ENCODE assay signal across 24 cellular contexts in genomic region chr2:24203029-24203786, GRCh38. TPM values are rescaled to one million over a fixed set of nuclear protein-coding genes. Genes with fewer than 3 reads are reported as not detected.
DNase-seq lines count a peak whose midpoint lies in the region; ATAC-seq, FAIRE-seq and TF ChIP-seq lines count a peak whose summit lies in the region.
"Had no signal": no experiment of that assay in that cellular context is flagged by ENCODE, and none has a peak within 500 bp of the region (broad histone marks: within the 10 kb centered on the region; RNA-seq: fewer than 3 reads in every experiment).

No MANE protein-coding gene starts in this region.

- H3K79me2 ChIP-seq in mammary epithelial cell (ENCODE audit: insufficient read depth, low read length) = no peaks in the 10 kb centered on the region

- H3K36me3 ChIP-seq in mammary epithelial cell (ENCODE audit: insufficient read depth, low read length) = no peaks in the 10 kb centered on the region

- FAIRE-seq in urothelium cell line (lab: Jason Lieb, UNC) = peak; percentile 17
- FAIRE-seq: GM12892, RCC 7860 had no signal

- no peak overlapping the region for H3K4me3 ChIP-seq in mammary epithelial cell (replicated peaks in 1 of 3; ENCODE audit: insufficient read depth in 1 of 3, low read depth in 2 of 3, low read length in 3 of 3)

- BruUV-seq in mammary epithelial cell (replicated peaks; lab: Mats Ljungman, UMichigan) (TSS peak; percentile 57), Calu3 (replicated peaks; lab: Mats Ljungman, UMichigan) (no TSS peak)

- H3K4me3 Mint-ChIP-seq in stimulated activated naive CD8-positive, alpha-beta T cell treated with anti-CD3 and anti-CD28 coated beads, Interleukin-15, Interleukin-2, amounts not matched to agents 100 ng/mL and 50 ng/mL, for 24 hours = no peak overlapping the region
- no peak overlapping the region for H3K4me3 Mint-ChIP-seq in stimulated activated naive CD8-positive, alpha-beta T cell treated with anti-CD3 and anti-CD28 coated beads, Interleukin-15, amount 100 ng/mL, for 72 hours
- no peak overlapping the region for H3K4me3 Mint-ChIP-seq in Calu3 (ENCODE audit: low read depth, unreplicated experiment)

- peaks cover 41% of the 10 kb centered on the region for H3K36me3 Mint-ChIP-seq in stimulated activated naive CD8-positive, alpha-beta T cell treated with anti-CD3 and anti-CD28 coated beads, Interleukin-15, Interleukin-2, amounts not matched to agents 100 ng/mL and 50 ng/mL, for 24 hours (ENCODE audit: low read depth)
- H3K36me3 Mint-ChIP-seq in Calu3 (ENCODE audit: insufficient read depth, unreplicated experiment) = peaks cover 7% of the 10 kb centered on the region

- TF ChIP-seq CTCF in mammary epithelial cell (conservative IDR thresholded peaks at IDR 0.05 in 1 of 2, IDR thresholded peaks at IDR 0.05 in 1 of 2; ENCODE audit: extremely low read depth in 1 of 2, insufficient read depth in 1 of 2, low read depth in 1 of 2, low read length in 2 of 2) = no peak
- TF ChIP-seq CTCF in Calu3 (IDR thresholded peaks at IDR 0.05; ENCODE audit: unreplicated experiment) = no peak

- dilution Hi-C loops in mammary epithelial cell (cut with HindIII; ENCODE audit: low sequenced_read_pairs) = no loop called here

- H3K9me3 Mint-ChIP-seq in stimulated activated naive CD8-positive, alpha-beta T cell treated with anti-CD3 and anti-CD28 coated beads, Interleukin-15, Interleukin-2, amounts not matched to agents 100 ng/mL and 50 ng/mL, for 24 hours = peaks cover 6% of the 10 kb centered on the region
- H3K9me3 Mint-ChIP-seq in stimulated activated naive CD8-positive, alpha-beta T cell treated with anti-CD3 and anti-CD28 coated beads, Interleukin-15, amount 100 ng/mL, for 72 hours = peaks cover 0 to 8% of the 10 kb centered on the region in 2 donors
- H3K9me3 Mint-ChIP-seq in Calu3 (ENCODE audit: low read depth, unreplicated experiment) = no peaks in the 10 kb centered on the region

- 85% methylated on average over 16 of the region's 19 CpGs for WGBS in mammary epithelial cell (ENCODE audit: low coverage, missing lambda C conversion rate)

- H3K27ac Mint-ChIP-seq in stimulated activated naive CD8-positive, alpha-beta T cell treated with anti-CD3 and anti-CD28 coated beads, Interleukin-15, Interleukin-2, amounts not matched to agents 100 ng/mL and 50 ng/mL, for 24 hours = peak overlapping the region; percentile 12
- peak overlapping the region in 1 of 2 donors; percentile 49 for H3K27ac Mint-ChIP-seq in stimulated activated naive CD8-positive, alpha-beta T cell treated with anti-CD3 and anti-CD28 coated beads, Interleukin-15, amount 100 ng/mL, for 72 hours
- no peak overlapping the region for H3K27ac Mint-ChIP-seq in Calu3 (ENCODE audit: unreplicated experiment)

- no peak overlapping the region for H3K4me2 ChIP-seq in mammary epithelial cell (ENCODE audit: insufficient read depth, low read depth, low read length)
- H3K4me2 ChIP-seq: SK-N-SH had no signal

- H3K9ac ChIP-seq in mammary epithelial cell (ENCODE audit: insufficient read depth, low read length) = no peak overlapping the region
- H3K9ac ChIP-seq: SK-N-SH had no signal

- H4K20me1 ChIP-seq in mammary epithelial cell (ENCODE audit: insufficient read depth, low read length) = no peaks in the 10 kb centered on the region

- H3K27me3 Mint-ChIP-seq in stimulated activated naive CD8-positive, alpha-beta T cell treated with anti-CD3 and anti-CD28 coated beads, Interleukin-15, Interleukin-2, amounts not matched to agents 100 ng/mL and 50 ng/mL, for 24 hours = no peaks in the 10 kb centered on the region
- H3K27me3 Mint-ChIP-seq in stimulated activated naive CD8-positive, alpha-beta T cell treated with anti-CD3 and anti-CD28 coated beads, Interleukin-15, amount 100 ng/mL, for 72 hours = no peaks in the 10 kb centered on the region
- H3K27me3 Mint-ChIP-seq in Calu3 (ENCODE audit: unreplicated experiment) = no peaks in the 10 kb centered on the region

- no peak for DNase-seq in stimulated activated naive CD8-positive, alpha-beta T cell treated with anti-CD3 and anti-CD28 coated beads, Interleukin-15, amount 100 ng/mL, for 72 hours
- no peak for DNase-seq in mammary epithelial cell
- peak; percentile 53 for DNase-seq in islet precursor cell
- DNase-seq in urothelium cell line (ENCODE audit: low spot score) = no peak
- no peak for DNase-seq in NCI-H2029 treated with DMSO at 0.1 percent for 48 hours (lab: John Stamatoyannopoulos, UW)
- no peak for DNase-seq in Calu3
- DNase-seq: DMS 273 treated with DMSO at 0.1 percent for 48 hours, GF-D8, IMR-90, Kasumi-1, NCI-H1105, NCI-H187, NCI-H446, NCI-H82, Right ventricle myocardium superior, SK-N-SH had no signal

- ATAC-seq in stimulated activated naive CD8-positive, alpha-beta T cell treated with anti-CD3 and anti-CD28 coated beads, Interleukin-15, amount 100 ng/mL, for 72 hours = no peak
- ATAC-seq in GM18870 (IDR thresholded peaks at IDR 0.05; ENCODE audit: unreplicated experiment) = no peak

- CTCF ChIA-PET in mammary epithelial cell (lab: Charles Lee; ENCODE audit: low non-redundant PET) = no interaction called here
- CTCF ChIA-PET in Calu3 (lab: Charles Lee) = no interaction called here

- in situ Hi-C loops in mammary epithelial cell (cut with MboI; ENCODE audit: low sequenced_read_pairs in 2 of 2) = no loop called here

- H3K9me3 ChIP-seq in mammary epithelial cell (replicated peaks; ENCODE audit: insufficient read depth, low read length) = no peaks in the 10 kb centered on the region
- H3K9me3 ChIP-seq: SK-N-SH had no signal

- no peaks in the 10 kb centered on the region for H3K27me3 ChIP-seq in mammary epithelial cell (ENCODE audit: insufficient read depth, low read length)

- no peaks in the 10 kb centered on the region for H3K4me1 Mint-ChIP-seq in stimulated activated naive CD8-positive, alpha-beta T cell treated with anti-CD3 and anti-CD28 coated beads, Interleukin-15, Interleukin-2, amounts not matched to agents 100 ng/mL and 50 ng/mL, for 24 hours (ENCODE audit: low read depth)
- H3K4me1 Mint-ChIP-seq in stimulated activated naive CD8-positive, alpha-beta T cell treated with anti-CD3 and anti-CD28 coated beads, Interleukin-15, amount 100 ng/mL, for 72 hours = no peaks in the 10 kb centered on the region
- H3K4me1 Mint-ChIP-seq in Calu3 (ENCODE audit: low read depth, unreplicated experiment) = no peaks in the 10 kb centered on the region

- H3K27ac ChIP-seq in mammary epithelial cell (ENCODE audit: insufficient read depth, low read depth, low read length) = no peak overlapping the region
- H3K27ac ChIP-seq: C4-2B had no signal

- no peak overlapping the region for H2AFZ ChIP-seq in mammary epithelial cell (ENCODE audit: low read depth, low read length)

- intact Hi-C loops in mammary epithelial cell (cut with micrococcal nuclease) = no loop called here
- intact Hi-C loops in Calu3 (cut with micrococcal nuclease; ENCODE audit: unreplicated experiment) = no loop called here

- no peaks in the 10 kb centered on the region for H3K4me1 ChIP-seq in mammary epithelial cell (ENCODE audit: insufficient read depth, low read length)

RNA-seq across cellular contexts. Expression of gene FAM228A, which starts 28.4 kb away (rescaled TPM):
- total RNA-seq in mammary epithelial cell (not detected), Calu3 (2022) (not detected in 2 replicates)
- not detected for polyA plus RNA-seq in mammary epithelial cell
- not detected for polyA minus RNA-seq in mammary epithelial cell
- total RNA-seq: A172, H4, HT-29, IMR-90 had no signal
- polyA plus RNA-seq: IMR-90 had no signal
